Comparison of ENCODE assay signal across 33 cellular contexts in genomic region chr11:49851511-49851910, GRCh38.
"Had no signal": no experiment of that assay in that cellular context is flagged by ENCODE, and none has a peak within 500 bp of the region (broad histone marks: within the 10 kb centered on the region; RNA-seq: fewer than 3 reads in every experiment).

No MANE protein-coding gene starts in this region.

- ATAC-seq: activated CD4-positive, alpha-beta T cell treated with anti-CD3 and anti-CD28 coated beads for 36 hours; activated CD4-positive, CD25-positive, alpha-beta regulatory T cell treated with anti-CD3 and anti-CD28 coated beads, Interleukin-2, amount 50 U/mL, for 24 hours; activated CD8-positive, alpha-beta memory T cell treated with anti-CD3 and anti-CD28 coated beads, Interleukin-2, amount 10 ng/mL, durations not matched to agents 7 days and 5 days; activated CD8-positive, alpha-beta T cell treated with anti-CD3 and anti-CD28 coated beads, Interleukin-2, amount 10 ng/mL, durations not matched to agents 7 days and 5 days; activated naive CD8-positive, alpha-beta T cell treated with anti-CD3 and anti-CD28 coated beads, Interleukin-2, amount 50 U/mL, for 24 hours; WTC11 had no signal

- H3K9me3 Mint-ChIP-seq: activated naive CD4-positive, alpha-beta T cell treated with anti-CD3 and anti-CD28 coated beads, Interleukin-2, amount 50 U/mL, for 24 hours had no signal

- H3K27ac ChIP-seq: ascending aorta, cardiac muscle cell, WERI-Rb-1 had no signal

- H3K36me3 Mint-ChIP-seq: activated CD8-positive, alpha-beta memory T cell treated with anti-CD3 and anti-CD28 coated beads, Interleukin-2, amount 10 ng/mL, durations not matched to agents 7 days and 5 days; activated naive CD8-positive, alpha-beta T cell treated with anti-CD3 and anti-CD28 coated beads, Interleukin-2, amount 10 ng/mL, durations not matched to agents 7 days and 5 days; brain had no signal

- H3K27me3 ChIP-seq: ascending aorta, cardiac muscle cell had no signal

- H3K4me1 ChIP-seq: ascending aorta had no signal

- H3K36me3 ChIP-seq: ascending aorta, cardiac muscle cell, WERI-Rb-1 had no signal

- H3K4me1 Mint-ChIP-seq: activated CD4-positive, alpha-beta memory T cell treated with anti-CD3 and anti-CD28 coated beads, Interleukin-2, amount 10 ng/mL, durations not matched to agents 7 days and 5 days; activated CD4-positive, alpha-beta T cell treated with anti-CD3 and anti-CD28 coated beads for 36 hours; activated CD4-positive, alpha-beta T cell treated with anti-CD3 and anti-CD28 coated beads, Interleukin-2, amount 10 ng/mL, durations not matched to agents 7 days and 5 days; activated CD8-positive, alpha-beta memory T cell treated with anti-CD3 and anti-CD28 coated beads, Interleukin-2, amount 10 ng/mL, durations not matched to agents 7 days and 5 days; activated naive CD4-positive, alpha-beta T cell treated with anti-CD3 and anti-CD28 coated beads, Interleukin-2, amount 10 ng/mL, durations not matched to agents 7 days and 5 days; activated naive CD4-positive, alpha-beta T cell treated with anti-CD3 and anti-CD28 coated beads, Interleukin-2, amount 50 U/mL, for 24 hours; activated naive CD8-positive, alpha-beta T cell treated with anti-CD3 and anti-CD28 coated beads, Interleukin-2, amount 10 ng/mL, durations not matched to agents 7 days and 5 days; activated naive CD8-positive, alpha-beta T cell treated with anti-CD3 and anti-CD28 coated beads, Interleukin-2, amount 50 U/mL, for 24 hours; brain; central memory CD8-positive, alpha-beta T cell; WTC11 had no signal

- DNase-seq: activated CD4-positive, alpha-beta memory T cell treated with anti-CD3 and anti-CD28 coated beads, Interleukin-2, amount 10 ng/mL, durations not matched to agents 7 days and 5 days; activated CD4-positive, alpha-beta T cell treated with anti-CD3 and anti-CD28 coated beads for 1 hour; activated CD4-positive, alpha-beta T cell treated with anti-CD3 and anti-CD28 coated beads for 36 hours; activated CD4-positive, alpha-beta T cell treated with anti-CD3 and anti-CD28 coated beads for 48 hours; activated CD4-positive, alpha-beta T cell treated with anti-CD3 and anti-CD28 coated beads, Interleukin-2, amount 10 ng/mL, durations not matched to agents 7 days and 5 days; activated CD4-positive, alpha-beta T cell treated with anti-CD3 and anti-CD28 coated beads, Interleukin-2, amount 50 U/mL, for 48 hours; activated CD4-positive, CD25-positive, alpha-beta regulatory T cell; activated CD8-positive, alpha-beta memory T cell treated with anti-CD3 and anti-CD28 coated beads for 24 hours; activated CD8-positive, alpha-beta memory T cell treated with anti-CD3 and anti-CD28 coated beads, Interleukin-2, amount 10 ng/mL, durations not matched to agents 7 days and 5 days; activated CD8-positive, alpha-beta memory T cell treated with anti-CD3 and anti-CD28 coated beads, Interleukin-2, amount 50 U/mL, for 48 hours; activated CD8-positive, alpha-beta T cell treated with anti-CD3 and anti-CD28 coated beads, Interleukin-2, amount 10 ng/mL, durations not matched to agents 7 days and 5 days; activated effector memory CD4-positive, alpha-beta T cell treated with Interleukin-2 at 50 U/mL for 16 hours; activated gamma-delta T cell; activated naive CD4-positive, alpha-beta T cell treated with anti-CD3 and anti-CD28 coated beads, Interleukin-2, amount 10 ng/mL, durations not matched to agents 7 days and 5 days; activated naive CD4-positive, alpha-beta T cell treated with Interleukin-2 at 50 U/mL for 16 hours; activated naive CD8-positive, alpha-beta T cell treated with anti-CD3 and anti-CD28 coated beads, Interleukin-2, amount 10 ng/mL, durations not matched to agents 7 days and 5 days; activated naive CD8-positive, alpha-beta T cell treated with anti-CD3 and anti-CD28 coated beads, Interleukin-2, amount 50 U/mL, for 24 hours; activated T-cell treated with anti-CD3 and anti-CD28 coated beads, Interleukin-2, amount 50 U/mL, for 24 hours; activated T-cell treated with anti-CD3 and anti-CD28 coated beads, Interleukin-2, amount 50 U/mL, for 48 hours; cerebellar nuclear complex; T-helper 2 cell; T-helper 9 cell; WERI-Rb-1 had no signal

- H3K4me3 Mint-ChIP-seq: activated CD4-positive, alpha-beta memory T cell treated with anti-CD3 and anti-CD28 coated beads, Interleukin-2, amount 10 ng/mL, durations not matched to agents 7 days and 5 days; activated CD4-positive, alpha-beta T cell treated with anti-CD3 and anti-CD28 coated beads for 36 hours; activated CD4-positive, alpha-beta T cell treated with anti-CD3 and anti-CD28 coated beads, Interleukin-2, amount 10 ng/mL, durations not matched to agents 7 days and 5 days; activated CD8-positive, alpha-beta memory T cell treated with anti-CD3 and anti-CD28 coated beads, Interleukin-2, amount 10 ng/mL, durations not matched to agents 7 days and 5 days; activated CD8-positive, alpha-beta T cell treated with anti-CD3 and anti-CD28 coated beads, Interleukin-2, amount 10 ng/mL, durations not matched to agents 7 days and 5 days; activated naive CD4-positive, alpha-beta T cell treated with anti-CD3 and anti-CD28 coated beads, Interleukin-2, amount 10 ng/mL, durations not matched to agents 7 days and 5 days; activated naive CD4-positive, alpha-beta T cell treated with anti-CD3 and anti-CD28 coated beads, Interleukin-2, amount 50 U/mL, for 24 hours; activated naive CD8-positive, alpha-beta T cell; activated naive CD8-positive, alpha-beta T cell treated with anti-CD3 and anti-CD28 coated beads, Interleukin-2, amount 10 ng/mL, durations not matched to agents 7 days and 5 days; activated naive CD8-positive, alpha-beta T cell treated with anti-CD3 and anti-CD28 coated beads, Interleukin-2, amount 50 U/mL, for 24 hours; activated T-cell treated with anti-CD3 and anti-CD28 coated beads, Interleukin-2, amount 50 U/mL, for 24 hours; brain; central memory CD8-positive, alpha-beta T cell; T-helper 2 cell treated with Interferon-gamma antibody and Interleukin-4, amounts not matched to agents 5 μg/mL and 100 μg/mL, for 36 hours; WTC11 had no signal

- H3K27ac Mint-ChIP-seq: activated CD4-positive, alpha-beta memory T cell treated with anti-CD3 and anti-CD28 coated beads, Interleukin-2, amount 10 ng/mL, durations not matched to agents 7 days and 5 days; activated CD4-positive, alpha-beta T cell treated with anti-CD3 and anti-CD28 coated beads for 36 hours; activated CD4-positive, alpha-beta T cell treated with anti-CD3 and anti-CD28 coated beads, Interleukin-2, amount 10 ng/mL, durations not matched to agents 7 days and 5 days; activated CD8-positive, alpha-beta memory T cell treated with anti-CD3 and anti-CD28 coated beads, Interleukin-2, amount 10 ng/mL, durations not matched to agents 7 days and 5 days; activated CD8-positive, alpha-beta T cell treated with anti-CD3 and anti-CD28 coated beads, Interleukin-2, amount 10 ng/mL, durations not matched to agents 7 days and 5 days; activated naive CD4-positive, alpha-beta T cell treated with anti-CD3 and anti-CD28 coated beads, Interleukin-2, amount 10 ng/mL, durations not matched to agents 7 days and 5 days; activated naive CD4-positive, alpha-beta T cell treated with anti-CD3 and anti-CD28 coated beads, Interleukin-2, amount 50 U/mL, for 24 hours; activated naive CD8-positive, alpha-beta T cell; activated naive CD8-positive, alpha-beta T cell treated with anti-CD3 and anti-CD28 coated beads, Interleukin-2, amount 10 ng/mL, durations not matched to agents 7 days and 5 days; activated naive CD8-positive, alpha-beta T cell treated with anti-CD3 and anti-CD28 coated beads, Interleukin-2, amount 50 U/mL, for 24 hours; activated T-cell treated with anti-CD3 and anti-CD28 coated beads, Interleukin-2, amount 50 U/mL, for 24 hours; activated T-helper 2 cell treated with anti-CD3 and anti-CD28 coated beads, Interferon-gamma antibody, Interleukin-2, Interleukin-4, amounts not matched to agents 10 μg/mL and 5 μg/mL and 100 μg/mL, durations not matched to agents 14 hours and 24 hours and 36 hours; brain; T-helper 2 cell treated with Interferon-gamma antibody and Interleukin-4, amounts not matched to agents 5 μg/mL and 100 μg/mL, for 36 hours; WTC11 had no signal

- H3K4me3 ChIP-seq: ascending aorta, cardiac muscle cell had no signal

- H3K9me3 ChIP-seq: ascending aorta had no signal

- H3K27me3 Mint-ChIP-seq: activated CD4-positive, alpha-beta memory T cell treated with anti-CD3 and anti-CD28 coated beads, Interleukin-2, amount 10 ng/mL, durations not matched to agents 7 days and 5 days; activated CD4-positive, alpha-beta T cell treated with anti-CD3 and anti-CD28 coated beads for 36 hours; activated CD4-positive, alpha-beta T cell treated with anti-CD3 and anti-CD28 coated beads, Interleukin-2, amount 10 ng/mL, durations not matched to agents 7 days and 5 days; activated CD8-positive, alpha-beta memory T cell treated with anti-CD3 and anti-CD28 coated beads, Interleukin-2, amount 10 ng/mL, durations not matched to agents 7 days and 5 days; activated naive CD4-positive, alpha-beta T cell treated with anti-CD3 and anti-CD28 coated beads, Interleukin-2, amount 10 ng/mL, durations not matched to agents 7 days and 5 days; activated naive CD4-positive, alpha-beta T cell treated with anti-CD3 and anti-CD28 coated beads, Interleukin-2, amount 50 U/mL, for 24 hours; activated naive CD8-positive, alpha-beta T cell; activated naive CD8-positive, alpha-beta T cell treated with anti-CD3 and anti-CD28 coated beads, Interleukin-2, amount 10 ng/mL, durations not matched to agents 7 days and 5 days; activated naive CD8-positive, alpha-beta T cell treated with anti-CD3 and anti-CD28 coated beads, Interleukin-2, amount 50 U/mL, for 24 hours; activated T-cell treated with anti-CD3 and anti-CD28 coated beads, Interleukin-2, amount 50 U/mL, for 24 hours; brain; central memory CD8-positive, alpha-beta T cell had no signal
